In the genomic region with DNA sequence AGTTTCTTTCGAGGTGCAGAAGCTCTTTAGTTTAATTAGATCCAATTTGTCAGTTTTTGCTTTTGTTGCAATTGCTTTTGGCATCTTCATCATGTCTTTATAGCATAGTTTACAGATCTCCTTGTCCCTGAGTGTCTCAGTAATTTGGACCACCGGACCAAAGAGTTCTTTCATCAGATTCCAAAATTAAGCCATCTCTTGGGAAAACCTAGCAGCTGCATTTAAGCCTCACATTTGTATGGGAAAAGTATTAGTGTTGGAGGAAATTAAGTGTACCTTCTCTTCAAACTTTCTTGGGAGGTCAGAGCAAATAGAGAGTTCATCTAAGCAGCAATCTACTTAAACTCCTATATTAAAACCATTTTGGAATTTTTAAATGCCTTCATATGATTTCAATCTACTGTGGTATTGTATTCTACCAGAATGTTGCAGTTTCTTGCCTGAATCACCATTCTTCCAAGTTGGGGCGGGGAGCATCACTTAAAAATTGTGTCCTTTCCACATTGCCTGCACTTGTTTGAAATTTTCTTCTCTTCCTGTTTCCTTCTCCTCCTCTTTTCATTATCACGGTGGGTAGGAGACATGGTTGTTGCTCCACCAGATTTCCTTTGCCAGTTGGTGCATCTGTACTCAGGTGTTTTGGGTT, we compare ENCODE assay signal across 17 cellular contexts.
DNase-seq lines count a peak whose midpoint lies in the region; FAIRE-seq and TF ChIP-seq lines count a peak whose summit lies in the region.
"Had no signal": no experiment of that assay in that cellular context is flagged by ENCODE, and none has a peak within 500 bp of the region (broad histone marks: within the 10 kb centered on the region; RNA-seq: fewer than 3 reads in every experiment).

No MANE protein-coding gene starts in this region.

- H3K9me3 Mint-ChIP-seq in HFFc6: no peaks in the 10 kb centered on the region
- H3K9me3 Mint-ChIP-seq in mesothelial cell of epicardium: peaks cover 10% of the 10 kb centered on the region
- H3K9me3 Mint-ChIP-seq: CD4-positive, alpha-beta T cell had no signal

- peaks cover 42% of the 10 kb centered on the region for H3K4me1 ChIP-seq in adipocyte (ENCODE audit: control insufficient read depth, insufficient read depth, low read length)

- H3K36me3 ChIP-seq in adipocyte (ENCODE audit: control insufficient read depth, insufficient read depth, low read length, severe bottlenecking): no peaks in the 10 kb centered on the region
- H3K36me3 ChIP-seq: BLaER1 treated with 17β-estradiol and CSF1 and Interleukin-3, amounts not matched to agents 10 nM and 100 nM had no signal

- 0 out of 2 replicates have a peak overlapping the region, but pooled peaks have one; percentile 0 for H3K4me3 Mint-ChIP-seq in HFFc6
- no peak overlapping the region for H3K4me3 Mint-ChIP-seq in mesothelial cell of epicardium
- H3K4me3 Mint-ChIP-seq: CD4-positive, alpha-beta T cell had no signal

- H3K9ac ChIP-seq in adipocyte (ENCODE audit: low read length): no peak overlapping the region
- H3K9ac ChIP-seq: BLaER1 treated with 17β-estradiol and CSF1 and Interleukin-3, amounts not matched to agents 10 nM and 100 nM had no signal

- DNase-seq in HFFc6 (no peak), adipocyte (ENCODE audit: low read depth) (peak; percentile 47), myocyte (ENCODE audit: low read depth) (peak; percentile 50), SHP77 treated with DMSO at 0.1 percent for 48 hours (lab: John Stamatoyannopoulos, UW) (no peak), activated gamma-delta T cell (lab: John Stamatoyannopoulos, UW) (no peak), NCI-H510A treated with DMSO at 0.1 percent for 48 hours (lab: John Stamatoyannopoulos, UW) (no peak), mesothelial cell of epicardium (ENCODE audit: low spot score in 2 of 2, unreplicated experiment in 2 of 2) (no peak)
- DNase-seq: CD4-positive, alpha-beta T cell; DMS79; EL; HCEC 1CT had no signal

- H3K27me3 Mint-ChIP-seq in HFFc6 (ENCODE audit: insufficient read depth): no peaks in the 10 kb centered on the region; the same call in 1 of the 2 replicates
- no peaks in the 10 kb centered on the region for H3K27me3 Mint-ChIP-seq in mesothelial cell of epicardium (ENCODE audit: low read depth)

- no peaks in the 10 kb centered on the region for H3K9me3 ChIP-seq in adipocyte (ENCODE audit: control insufficient read depth, low read length)

- H3K4me3 ChIP-seq in adipocyte (ENCODE audit: low read length): no peak overlapping the region
- H3K4me3 ChIP-seq: BLaER1 treated with 17β-estradiol and CSF1 and Interleukin-3, amounts not matched to agents 10 nM and 100 nM had no signal

- H3K27me3 ChIP-seq in adipocyte (replicated peaks; ENCODE audit: control insufficient read depth, insufficient read depth, low read length): no peaks in the 10 kb centered on the region
- H3K27me3 ChIP-seq: BLaER1 treated with 17β-estradiol and CSF1 and Interleukin-3, amounts not matched to agents 10 nM and 100 nM had no signal

- H3K36me3 Mint-ChIP-seq in HFFc6 (ENCODE audit: low read depth) (peaks cover 4% of the 10 kb centered on the region; the same call in 1 of the 2 replicates), mesothelial cell of epicardium (peaks cover 2% of the 10 kb centered on the region)

- TF ChIP-seq CTCF in HFFc6 (IDR thresholded peaks at IDR 0.05) (no peak), mesothelial cell of epicardium (IDR thresholded peaks at IDR 0.05; ENCODE audit: unreplicated experiment) (no peak)

- H3K27ac Mint-ChIP-seq in HFFc6: peak overlapping the region; percentile 93
- H3K27ac Mint-ChIP-seq in mesothelial cell of epicardium: no peak overlapping the region
- H3K27ac Mint-ChIP-seq: CD4-positive, alpha-beta T cell had no signal

- FAIRE-seq in A204.1 (lab: Jason Lieb, UNC): peak; percentile 44
- FAIRE-seq: G401.6, GM12891, GM19239, HepG2 had no signal

- H3K4me1 Mint-ChIP-seq in HFFc6 (ENCODE audit: low read depth) (peaks cover 88% of the 10 kb centered on the region), mesothelial cell of epicardium (peaks cover 38% of the 10 kb centered on the region)

Comparison
In these comparisons a context has a peak if more than half of its experiments do, and no peak if none do; other contexts are left out.
1. DNase-seq: peak in adipocyte (single experiment) and myocyte (single experiment); none in HFFc6 (single experiment), SHP77 treated with DMSO at 0.1 percent for 48 hours (single experiment), activated gamma-delta T cell (single experiment), NCI-H510A treated with DMSO at 0.1 percent for 48 hours (single experiment) and mesothelial cell of epicardium (0 of 2).